ENCODE assay signal across 3 cellular contexts in the genomic region with DNA sequence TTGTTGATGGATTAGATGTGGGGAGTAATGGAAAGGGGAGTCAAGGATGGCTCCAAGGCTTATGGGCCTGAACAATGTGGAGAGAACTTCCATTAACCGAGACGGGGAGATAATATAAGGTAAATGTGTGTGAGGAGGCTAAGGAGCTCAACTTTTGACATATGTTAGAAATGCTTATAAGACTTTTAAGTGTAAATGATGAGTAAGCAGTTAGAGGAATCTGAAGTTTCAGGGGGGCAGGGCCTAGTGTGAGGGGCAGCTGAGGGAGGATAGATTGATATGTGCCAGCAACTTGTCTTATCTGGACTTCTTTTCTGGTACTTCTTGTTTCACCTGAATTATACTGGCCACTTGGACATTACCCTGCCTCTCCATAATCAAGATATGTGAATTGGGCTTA.
TF ChIP-seq lines count a peak whose summit lies in the region.

No MANE protein-coding gene starts in this region.

TF ChIP-seq in A549, 52 proteins besides CTCF, POLR2A, EP300 and RAD21:
- TF ChIP-seq MAFK (IDR thresholded peaks at IDR 0.05; ENCODE audit: partially characterized antibody) (peak; percentile 77), HOXA7 (CRISPR knock-in tag; IDR thresholded peaks at IDR 0.05) (no peak)

TF ChIP-seq in GM23338, 12 proteins besides CTCF, POLR2A, EP300 and RAD21:
- TF ChIP-seq, protein P1, sequence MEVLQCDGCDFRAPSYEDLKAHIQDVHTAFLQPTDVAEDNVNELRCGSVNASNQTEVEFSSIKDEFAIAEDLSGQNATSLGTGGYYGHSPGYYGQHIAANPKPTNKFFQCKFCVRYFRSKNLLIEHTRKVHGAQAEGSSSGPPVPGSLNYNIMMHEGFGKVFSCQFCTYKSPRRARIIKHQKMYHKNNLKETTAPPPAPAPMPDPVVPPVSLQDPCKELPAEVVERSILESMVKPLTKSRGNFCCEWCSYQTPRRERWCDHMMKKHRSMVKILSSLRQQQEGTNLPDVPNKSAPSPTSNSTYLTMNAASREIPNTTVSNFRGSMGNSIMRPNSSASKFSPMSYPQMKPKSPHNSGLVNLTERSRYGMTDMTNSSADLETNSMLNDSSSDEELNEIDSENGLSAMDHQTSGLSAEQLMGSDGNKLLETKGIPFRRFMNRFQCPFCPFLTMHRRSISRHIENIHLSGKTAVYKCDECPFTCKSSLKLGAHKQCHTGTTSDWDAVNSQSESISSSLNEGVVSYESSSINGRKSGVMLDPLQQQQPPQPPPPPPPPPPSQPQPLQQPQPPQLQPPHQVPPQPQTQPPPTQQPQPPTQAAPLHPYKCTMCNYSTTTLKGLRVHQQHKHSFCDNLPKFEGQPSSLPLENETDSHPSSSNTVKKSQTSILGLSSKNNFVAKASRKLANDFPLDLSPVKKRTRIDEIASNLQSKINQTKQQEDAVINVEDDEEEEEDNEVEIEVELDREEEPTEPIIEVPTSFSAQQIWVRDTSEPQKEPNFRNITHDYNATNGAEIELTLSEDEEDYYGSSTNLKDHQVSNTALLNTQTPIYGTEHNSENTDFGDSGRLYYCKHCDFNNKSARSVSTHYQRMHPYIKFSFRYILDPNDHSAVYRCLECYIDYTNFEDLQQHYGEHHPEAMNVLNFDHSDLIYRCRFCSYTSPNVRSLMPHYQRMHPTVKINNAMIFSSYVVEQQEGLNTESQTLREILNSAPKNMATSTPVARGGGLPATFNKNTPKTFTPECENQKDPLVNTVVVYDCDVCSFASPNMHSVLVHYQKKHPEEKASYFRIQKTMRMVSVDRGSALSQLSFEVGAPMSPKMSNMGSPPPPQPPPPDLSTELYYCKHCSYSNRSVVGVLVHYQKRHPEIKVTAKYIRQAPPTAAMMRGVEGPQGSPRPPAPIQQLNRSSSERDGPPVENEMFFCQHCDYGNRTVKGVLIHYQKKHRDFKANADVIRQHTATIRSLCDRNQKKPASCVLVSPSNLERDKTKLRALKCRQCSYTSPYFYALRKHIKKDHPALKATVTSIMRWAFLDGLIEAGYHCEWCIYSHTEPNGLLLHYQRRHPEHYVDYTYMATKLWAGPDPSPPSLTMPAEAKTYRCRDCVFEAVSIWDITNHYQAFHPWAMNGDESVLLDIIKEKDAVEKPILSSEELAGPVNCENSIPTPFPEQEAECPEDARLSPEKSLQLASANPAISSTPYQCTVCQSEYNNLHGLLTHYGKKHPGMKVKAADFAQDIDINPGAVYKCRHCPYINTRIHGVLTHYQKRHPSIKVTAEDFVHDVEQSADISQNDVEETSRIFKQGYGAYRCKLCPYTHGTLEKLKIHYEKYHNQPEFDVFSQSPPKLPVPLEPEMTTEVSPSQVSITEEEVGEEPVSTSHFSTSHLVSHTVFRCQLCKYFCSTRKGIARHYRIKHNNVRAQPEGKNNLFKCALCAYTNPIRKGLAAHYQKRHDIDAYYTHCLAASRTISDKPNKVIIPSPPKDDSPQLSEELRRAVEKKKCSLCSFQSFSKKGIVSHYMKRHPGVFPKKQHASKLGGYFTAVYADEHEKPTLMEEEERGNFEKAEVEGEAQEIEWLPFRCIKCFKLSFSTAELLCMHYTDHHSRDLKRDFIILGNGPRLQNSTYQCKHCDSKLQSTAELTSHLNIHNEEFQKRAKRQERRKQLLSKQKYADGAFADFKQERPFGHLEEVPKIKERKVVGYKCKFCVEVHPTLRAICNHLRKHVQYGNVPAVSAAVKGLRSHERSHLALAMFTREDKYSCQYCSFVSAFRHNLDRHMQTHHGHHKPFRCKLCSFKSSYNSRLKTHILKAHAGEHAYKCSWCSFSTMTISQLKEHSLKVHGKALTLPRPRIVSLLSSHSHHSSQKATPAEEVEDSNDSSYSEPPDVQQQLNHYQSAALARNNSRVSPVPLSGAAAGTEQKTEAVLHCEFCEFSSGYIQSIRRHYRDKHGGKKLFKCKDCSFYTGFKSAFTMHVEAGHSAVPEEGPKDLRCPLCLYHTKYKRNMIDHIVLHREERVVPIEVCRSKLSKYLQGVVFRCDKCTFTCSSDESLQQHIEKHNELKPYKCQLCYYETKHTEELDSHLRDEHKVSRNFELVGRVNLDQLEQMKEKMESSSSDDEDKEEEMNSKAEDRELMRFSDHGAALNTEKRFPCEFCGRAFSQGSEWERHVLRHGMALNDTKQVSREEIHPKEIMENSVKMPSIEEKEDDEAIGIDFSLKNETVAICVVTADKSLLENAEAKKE (CRISPR knock-in tag; IDR thresholded peaks at IDR 0.05) = no peak
- TF ChIP-seq NANOG (IDR thresholded peaks at IDR 0.05; ENCODE audit: borderline replicate concordance) = no peak
- TF ChIP-seq ZNF331 (CRISPR knock-in tag; IDR thresholded peaks at IDR 0.05; ENCODE audit: low read depth) = no peak
- no peak for TF ChIP-seq STAT1 (IDR thresholded peaks at IDR 0.05; ENCODE audit: unreplicated experiment)
- TF ChIP-seq REST (IDR thresholded peaks at IDR 0.05; ENCODE audit: unreplicated experiment) = no peak
- TF ChIP-seq EZH2phosphoT487 (IDR thresholded peaks at IDR 0.05; ENCODE audit: unreplicated experiment) = no peak
- TF ChIP-seq, protein P2, sequence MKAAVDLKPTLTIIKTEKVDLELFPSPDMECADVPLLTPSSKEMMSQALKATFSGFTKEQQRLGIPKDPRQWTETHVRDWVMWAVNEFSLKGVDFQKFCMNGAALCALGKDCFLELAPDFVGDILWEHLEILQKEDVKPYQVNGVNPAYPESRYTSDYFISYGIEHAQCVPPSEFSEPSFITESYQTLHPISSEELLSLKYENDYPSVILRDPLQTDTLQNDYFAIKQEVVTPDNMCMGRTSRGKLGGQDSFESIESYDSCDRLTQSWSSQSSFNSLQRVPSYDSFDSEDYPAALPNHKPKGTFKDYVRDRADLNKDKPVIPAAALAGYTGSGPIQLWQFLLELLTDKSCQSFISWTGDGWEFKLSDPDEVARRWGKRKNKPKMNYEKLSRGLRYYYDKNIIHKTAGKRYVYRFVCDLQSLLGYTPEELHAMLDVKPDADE (IDR thresholded peaks at IDR 0.05) = no peak
- TF ChIP-seq JUNB (IDR thresholded peaks at IDR 0.05; ENCODE audit: unreplicated experiment) = no peak
- no peak for TF ChIP-seq EZH2 (IDR thresholded peaks at IDR 0.05; ENCODE audit: low read depth, unreplicated experiment)
TF ChIP-seq in GM23338: peak in this region for 0.

TF ChIP-seq in K562, 482 proteins besides CTCF, POLR2A, EP300 and RAD21:
- TF ChIP-seq MAFG (tag; conservative IDR thresholded peaks at IDR 0.05) (peak; percentile 73), ZNF316 (IDR thresholded peaks at IDR 0.05) (peak; percentile 92), MAFF (IDR thresholded peaks at IDR 0.05; ENCODE audit: low read length) (peak; percentile 57), ZNF175 (CRISPR knock-in tag; IDR thresholded peaks at IDR 0.05; ENCODE audit: low read depth) (no peak), MAFK (IDR thresholded peaks at IDR 0.05; ENCODE audit: low read length) (peak; percentile 60; the same call in 1 of the 2 replicates), ZNF75A (CRISPR knock-in tag; IDR thresholded peaks at IDR 0.05) (no peak), C11orf30 (IDR thresholded peaks at IDR 0.05; ENCODE audit: low read depth) (peak; percentile 86)
